9 cellular contexts compared by ENCODE assay signal in genomic region chr19:18109363-18109730, GRCh38. TPM values are rescaled to one million over a fixed set of nuclear protein-coding genes. Genes with fewer than 3 reads are reported as not detected.
DNase-seq lines count a peak whose midpoint lies in the region; ATAC-seq and TF ChIP-seq lines count a peak whose summit lies in the region.
"Had no signal": no experiment of that assay in that cellular context is flagged by ENCODE, and none has a peak within 500 bp of the region (broad histone marks: within the 10 kb centered on the region; RNA-seq: fewer than 3 reads in every experiment).

No MANE protein-coding gene starts in this region.

- H3K4me1 ChIP-seq in PC-3 (ENCODE audit: insufficient read depth, low read length), result peaks cover 13% of the 10 kb centered on the region; the same call in 1 of the 2 replicates
- H3K4me1 ChIP-seq in neural progenitor cell, result no peaks in the 10 kb centered on the region

- H4K20me1 ChIP-seq in PC-3 (ENCODE audit: low read length) (no peaks in the 10 kb centered on the region), neural progenitor cell (ENCODE audit: low read depth) (peaks cover 6% of the 10 kb centered on the region)

- H3K36me3 ChIP-seq in PC-3 (ENCODE audit: low read depth, low read length), result no peaks in the 10 kb centered on the region
- H3K36me3 ChIP-seq in neural progenitor cell, result no peaks in the 10 kb centered on the region

- H3K4me3 ChIP-seq in PC-3 (ENCODE audit: low read length), result peak overlapping the region; percentile 83
- H3K4me3 ChIP-seq in neural progenitor cell, result peak overlapping the region; percentile 76

- H3K79me2 ChIP-seq in PC-3 (ENCODE audit: low read length) (no peaks in the 10 kb centered on the region), neural progenitor cell (ENCODE audit: low read depth) (no peaks in the 10 kb centered on the region)

- no peaks in the 10 kb centered on the region for H3K9me3 ChIP-seq in PC-3 (ENCODE audit: low read length)
- no peaks in the 10 kb centered on the region for H3K9me3 ChIP-seq in neural progenitor cell (ENCODE audit: low read depth)

- peak overlapping the region; percentile 51; the same call in 1 of the 2 replicates for H3K9ac ChIP-seq in PC-3 (ENCODE audit: low read length)
- peak overlapping the region; percentile 1 for H3K9ac ChIP-seq in neural progenitor cell

- POLR2A ChIA-PET in PC-3 (lab: Charles Lee; ENCODE audit: unreplicated experiment), result no interaction called here

- DNase-seq in PC-3, result no peak
- DNase-seq in epidermal melanocyte (ENCODE audit: insufficient read length, low spot score), result peak; percentile 1
- DNase-seq in neural progenitor cell (ENCODE audit: low spot score), result no peak
- no peak for DNase-seq in GM03348 (ENCODE audit: low spot score)
- no peak for DNase-seq in T-helper 9 cell
- DNase-seq in SK-N-DZ (ENCODE audit: low spot score), result no peak
- DNase-seq: NCI-H1694 had no signal

- H3K27ac ChIP-seq in C4-2B (peak overlapping the region; percentile 66), PC-3 (ENCODE audit: low read length) (no peak overlapping the region), neural progenitor cell (no peak overlapping the region)

- TF ChIP-seq CTCF in C4-2B (conservative IDR thresholded peaks at IDR 0.05) (no peak), PC-3 (conservative IDR thresholded peaks at IDR 0.05; ENCODE audit: low read depth, low read length) (no peak), neural progenitor cell (IDR thresholded peaks at IDR 0.05) (no peak)

- H2AFZ ChIP-seq in PC-3 (ENCODE audit: low read length) (peak overlapping the region; percentile 87), neural progenitor cell (replicated peaks) (peak overlapping the region; percentile 94)

- H3F3A ChIP-seq in PC-3 (ENCODE audit: low read length, unreplicated experiment), result no peaks in the 10 kb centered on the region
- H3F3A ChIP-seq in neural progenitor cell (ENCODE audit: low read depth), result peaks cover 29% of the 10 kb centered on the region

- intact Hi-C loops in PC-3 (cut with micrococcal nuclease), result no loop called here

- peaks cover 30% of the 10 kb centered on the region for H3K27me3 Mint-ChIP-seq in neural progenitor cell (ENCODE audit: insufficient read depth, low read depth)

- H3K9me2 ChIP-seq in PC-3 (replicated peaks; ENCODE audit: low read length), result no peaks in the 10 kb centered on the region

- BruUV-seq in PC-3 (replicated peaks; lab: Mats Ljungman, UMichigan), result no TSS peak

- peaks cover 3% of the 10 kb centered on the region for H3K9me3 Mint-ChIP-seq in neural progenitor cell

- H3K36me3 Mint-ChIP-seq in neural progenitor cell, result no peaks in the 10 kb centered on the region

- no peak overlapping the region for H3K27ac Mint-ChIP-seq in neural progenitor cell

- ATAC-seq in PC-3 (no peak), GM18519 (IDR thresholded peaks at IDR 0.05; ENCODE audit: low FRiP score, unreplicated experiment) (no peak)

- peaks cover 20% of the 10 kb centered on the region for H3K4me1 Mint-ChIP-seq in neural progenitor cell

- CTCF ChIA-PET in PC-3 (lab: Charles Lee), result interaction anchor here (1.0 kb wide), 1 partner anchor 46 kb away, joined by 3 read pairs; no protein-coding TSS in a partner anchor

- no peaks in the 10 kb centered on the region for H3K27me3 ChIP-seq in PC-3 (ENCODE audit: low read length)
- H3K27me3 ChIP-seq in neural progenitor cell, result peaks cover 33% of the 10 kb centered on the region

- peak overlapping the region; percentile 81 for H3K4me3 Mint-ChIP-seq in neural progenitor cell

- H3K4me2 ChIP-seq in PC-3 (ENCODE audit: low read length) (peak overlapping the region; percentile 99), neural progenitor cell (peak overlapping the region; percentile 97)

RNA-seq across cellular contexts. Expression of gene MAST3, which starts 11.8 kb away (rescaled TPM):
- total RNA-seq in PC-3 (2014; rRNA removed), result 6.7 and 8.1 TPM in 2 replicates
- 2.1 and 5.1 TPM in 2 replicates for total RNA-seq in neural progenitor cell (ENCODE audit: low replicate concordance)
- 2.0 and 2.6 TPM in 2 replicates for polyA plus RNA-seq in SK-N-DZ (2014; cell fraction: cytosol; rRNA removed)
- 2.5 and 3.4 TPM in 2 replicates for polyA plus RNA-seq in SK-N-DZ (2014; cell fraction: nucleus; rRNA removed)

RNA-seq across cellular contexts. Expression of gene IL12RB1, which starts 22.6 kb away (rescaled TPM):
- not detected in 2 replicates for total RNA-seq in PC-3 (2014; rRNA removed)
- not detected in 2 replicates for total RNA-seq in neural progenitor cell (ENCODE audit: low replicate concordance)
- not detected in 2 replicates for polyA plus RNA-seq in SK-N-DZ (2014; cell fraction: cytosol; rRNA removed)
- not detected in 2 replicates for polyA plus RNA-seq in SK-N-DZ (2014; cell fraction: nucleus; rRNA removed)

RNA-seq across cellular contexts. Expression of gene PIK3R2, which starts 43.6 kb away (rescaled TPM):
- total RNA-seq in PC-3 (2014; rRNA removed) (13.9 and 15.8 TPM in 2 replicates), neural progenitor cell (ENCODE audit: low replicate concordance) (21.4 and 41.8 TPM in 2 replicates)
- 24.1 and 30.3 TPM in 2 replicates for polyA plus RNA-seq in SK-N-DZ (2014; cell fraction: cytosol; rRNA removed)
- 17.4 and 26.3 TPM in 2 replicates for polyA plus RNA-seq in SK-N-DZ (2014; cell fraction: nucleus; rRNA removed)
